ENCODE assay signal across 29 cellular contexts in genomic region chr7:55992346-55992745, GRCh38. TPM values are rescaled to one million over a fixed set of nuclear protein-coding genes. Genes with fewer than 3 reads are reported as not detected.
DNase-seq lines count a peak whose midpoint lies in the region; ATAC-seq, FAIRE-seq and TF ChIP-seq lines count a peak whose summit lies in the region.
"Had no signal": no experiment of that assay in that cellular context is flagged by ENCODE, and none has a peak within 500 bp of the region (broad histone marks: within the 10 kb centered on the region; RNA-seq: fewer than 3 reads in every experiment).

No MANE protein-coding gene starts in this region.

- peak; percentile 83 for FAIRE-seq in endothelial cell of umbilical vein (lab: Jason Lieb, UNC)
- FAIRE-seq: GM19239 had no signal

- no peaks in the 10 kb centered on the region for H3K79me2 ChIP-seq in endothelial cell of umbilical vein (ENCODE audit: control insufficient read depth, insufficient read depth, low read length)

- H3K36me3 ChIP-seq in endothelial cell of umbilical vein (ENCODE audit: control insufficient read depth in 2 of 2, extremely low read depth in 1 of 2, insufficient read depth in 2 of 2, low read length in 2 of 2): peaks cover 0 to 13% of the 10 kb centered on the region in 2 experiments

- no peak overlapping the region for H2AFZ ChIP-seq in endothelial cell of umbilical vein (ENCODE audit: low read depth, low read length)
- H2AFZ ChIP-seq: PC-9 had no signal

- CTCF ChIA-PET in activated naive CD4-positive, alpha-beta T cell treated with anti-CD3 and anti-CD28 coated beads, Interleukin-2, amount 10 ng/mL, durations not matched to agents 7 days and 5 days (lab: Charles Lee): interaction anchor here (2.7 kb wide), 1 partner anchor 12 kb away, joined by 6 read pairs; no protein-coding TSS in a partner anchor
- CTCF ChIA-PET in endothelial cell of umbilical vein (lab: Charles Lee): no interaction called here

- POLR2A ChIA-PET in endothelial cell of umbilical vein (lab: Charles Lee): no interaction called here

- dilution Hi-C loops in endothelial cell of umbilical vein (cut with MboI; ENCODE audit: extremely low pct_ligation_motif_present, low sequenced_read_pairs): no loop called here

- H3K27me3 Mint-ChIP-seq in T-helper 1 cell treated with Interleukin-12 subunit alpha and Interleukin-12 subunit beta and Interleukin-4 antibody, amounts not matched to agents 30 μg/mL and 1 μg/mL, for 36 hours (ENCODE audit: low read depth): no peaks in the 10 kb centered on the region
- no peaks in the 10 kb centered on the region for H3K27me3 Mint-ChIP-seq in activated naive CD4-positive, alpha-beta T cell treated with anti-CD3 and anti-CD28 coated beads, Interleukin-2, amount 10 ng/mL, durations not matched to agents 7 days and 5 days
- H3K27me3 Mint-ChIP-seq: CD8-positive, alpha-beta memory T cell had no signal

- H3K4me2 ChIP-seq in endothelial cell of umbilical vein (ENCODE audit: insufficient read depth, low read length): no peak overlapping the region
- H3K4me2 ChIP-seq: PC-9 had no signal

- H3K4me3 Mint-ChIP-seq in T-helper 1 cell treated with Interleukin-12 subunit alpha and Interleukin-12 subunit beta and Interleukin-4 antibody, amounts not matched to agents 30 μg/mL and 1 μg/mL, for 36 hours: no peak overlapping the region
- no peak overlapping the region for H3K4me3 Mint-ChIP-seq in activated naive CD4-positive, alpha-beta T cell treated with anti-CD3 and anti-CD28 coated beads, Interleukin-2, amount 10 ng/mL, durations not matched to agents 7 days and 5 days
- H3K4me3 Mint-ChIP-seq: CD14-positive monocyte; CD8-positive, alpha-beta memory T cell had no signal

- TF ChIP-seq CTCF in endothelial cell of umbilical vein (IDR thresholded peaks at IDR 0.05; ENCODE audit: extremely low read depth in 1 of 2, insufficient read depth in 1 of 2, low read depth in 1 of 2, low read length in 2 of 2): no peak

- H4K20me1 ChIP-seq in endothelial cell of umbilical vein (replicated peaks; ENCODE audit: control insufficient read depth, extremely low read depth, insufficient read depth, low read length): no peaks in the 10 kb centered on the region

- ATAC-seq in SK-N-SH treated with all-trans-retinoic acid at 6 μM for 48 hours: peak; percentile 33; the same call in 1 of the 3 replicates

- no peaks in the 10 kb centered on the region for H3K9me1 ChIP-seq in endothelial cell of umbilical vein (replicated peaks; ENCODE audit: control insufficient read depth, extremely low read depth, insufficient read depth, low read length)

- H3K27ac ChIP-seq in endothelial cell of umbilical vein (ENCODE audit: insufficient read depth, low read depth, low read length): no peak overlapping the region
- H3K27ac ChIP-seq: 22Rv1, PC-9, SJSA1 had no signal

- H3K27me3 ChIP-seq in endothelial cell of umbilical vein (ENCODE audit: control insufficient read depth in 2 of 2, insufficient read depth in 2 of 2, low read length in 2 of 2): no peaks in the 10 kb centered on the region
- H3K27me3 ChIP-seq: BE2C, SJSA1 had no signal

- no peaks in the 10 kb centered on the region for H3K9me3 ChIP-seq in endothelial cell of umbilical vein (replicated peaks; ENCODE audit: control insufficient read depth, insufficient read depth, low read length)
- H3K9me3 ChIP-seq: BE2C, SJSA1 had no signal

- no peak overlapping the region for H3K4me3 ChIP-seq in endothelial cell of umbilical vein (replicated peaks in 1 of 3; ENCODE audit: insufficient read depth in 1 of 3, low read depth in 1 of 3, low read length in 3 of 3)
- H3K4me3 ChIP-seq: PC-9, SJSA1 had no signal

- peak overlapping the region; percentile 49 for H3K27ac Mint-ChIP-seq in T-helper 1 cell treated with Interleukin-12 subunit alpha and Interleukin-12 subunit beta and Interleukin-4 antibody, amounts not matched to agents 30 μg/mL and 1 μg/mL, for 36 hours
- H3K27ac Mint-ChIP-seq in activated naive CD4-positive, alpha-beta T cell treated with anti-CD3 and anti-CD28 coated beads, Interleukin-2, amount 10 ng/mL, durations not matched to agents 7 days and 5 days: peak overlapping the region; percentile 49

- H3K4me1 Mint-ChIP-seq in T-helper 1 cell treated with Interleukin-12 subunit alpha and Interleukin-12 subunit beta and Interleukin-4 antibody, amounts not matched to agents 30 μg/mL and 1 μg/mL, for 36 hours (ENCODE audit: low read depth): peaks cover 3% of the 10 kb centered on the region
- no peaks in the 10 kb centered on the region for H3K4me1 Mint-ChIP-seq in activated naive CD4-positive, alpha-beta T cell treated with anti-CD3 and anti-CD28 coated beads, Interleukin-2, amount 10 ng/mL, durations not matched to agents 7 days and 5 days
- H3K4me1 Mint-ChIP-seq: CD14-positive monocyte; CD8-positive, alpha-beta memory T cell had no signal

- no TSS peak for BruUV-seq in endothelial cell of umbilical vein (replicated peaks; lab: Mats Ljungman, UMichigan)

- H3K9me3 Mint-ChIP-seq in T-helper 1 cell treated with Interleukin-12 subunit alpha and Interleukin-12 subunit beta and Interleukin-4 antibody, amounts not matched to agents 30 μg/mL and 1 μg/mL, for 36 hours: no peaks in the 10 kb centered on the region
- no peaks in the 10 kb centered on the region for H3K9me3 Mint-ChIP-seq in activated naive CD4-positive, alpha-beta T cell treated with anti-CD3 and anti-CD28 coated beads, Interleukin-2, amount 10 ng/mL, durations not matched to agents 7 days and 5 days
- H3K9me3 Mint-ChIP-seq: CD14-positive monocyte; CD8-positive, alpha-beta memory T cell had no signal

- DNase-seq in T-helper 1 cell: no peak
- no peak for DNase-seq in activated naive CD4-positive, alpha-beta T cell treated with anti-CD3 and anti-CD28 coated beads, Interleukin-2, amount 10 ng/mL, durations not matched to agents 7 days and 5 days
- no peak for DNase-seq in activated naive CD4-positive, alpha-beta T cell (lab: John Stamatoyannopoulos, UW)
- DNase-seq in endothelial cell of umbilical vein (ENCODE audit: low read depth, low spot score): peak; percentile 21
- DNase-seq in epidermal melanocyte (ENCODE audit: insufficient read length, low spot score): no peak
- DNase-seq in activated effector memory CD4-positive, alpha-beta T cell treated with Interleukin-2 at 50 U/mL for 16 hours: no peak
- DNase-seq: BE2C; CD8-positive, alpha-beta memory T cell; DMS 273 treated with DMSO at 0.1 percent for 48 hours; DMS79; H7; KG1; NCI-H1048; NCI-H1417; NCI-H1694; NCI-H2029 treated with DMSO at 0.1 percent for 48 hours; NCI-H446 treated with DMSO at 0.1 percent for 48 hours; NCI-H526; NCI-H82; NK-92 treated with Interleukin-12 subunit alpha and Interleukin-12 subunit beta, amount 100 ng/mL, for 24 hours; PC-9; Right ventricle myocardium superior; RPMI8226 had no signal

- intact Hi-C loops in endothelial cell of umbilical vein (cut with micrococcal nuclease): no loop called here

- H3K9ac ChIP-seq in endothelial cell of umbilical vein (replicated peaks; ENCODE audit: extremely low read depth, insufficient read depth, low read length): no peak overlapping the region

- peaks cover 6% of the 10 kb centered on the region for H3K4me1 ChIP-seq in endothelial cell of umbilical vein (ENCODE audit: control insufficient read depth, extremely low read depth, insufficient read depth, low read length)
- H3K4me1 ChIP-seq: BE2C, SJSA1 had no signal

- no peak for TF ChIP-seq POLR2A in endothelial cell of umbilical vein (IDR thresholded peaks at IDR 0.05; ENCODE audit: low read depth, low read length)

- peaks cover 25% of the 10 kb centered on the region for H3K36me3 Mint-ChIP-seq in T-helper 1 cell treated with Interleukin-12 subunit alpha and Interleukin-12 subunit beta and Interleukin-4 antibody, amounts not matched to agents 30 μg/mL and 1 μg/mL, for 36 hours (ENCODE audit: low read depth)
- peaks cover 31% of the 10 kb centered on the region for H3K36me3 Mint-ChIP-seq in activated naive CD4-positive, alpha-beta T cell treated with anti-CD3 and anti-CD28 coated beads, Interleukin-2, amount 10 ng/mL, durations not matched to agents 7 days and 5 days

RNA-seq across cellular contexts. Expression of gene NIPSNAP2, which starts 28.0 kb away (rescaled TPM):
- 50.5 and 53.6 TPM in 2 replicates for total RNA-seq in endothelial cell of umbilical vein
- 23.7 and 29.7 TPM in 2 replicates for polyA plus RNA-seq in endothelial cell of umbilical vein
- polyA plus RNA-seq in endothelial cell of umbilical vein (2011; cell fraction: cytosol; rRNA removed): 35.3 and 39.2 TPM in 2 replicates
- 26.0 and 31.1 TPM in 2 replicates for polyA plus RNA-seq in endothelial cell of umbilical vein (2011; cell fraction: nucleus; rRNA removed)
- polyA plus RNA-seq in endothelial cell of umbilical vein (2012): 32.6 and 43.8 TPM in 2 replicates
- 31.0 and 35.9 TPM in 2 replicates for polyA minus RNA-seq in endothelial cell of umbilical vein
- 23.7 TPM for polyA minus RNA-seq in endothelial cell of umbilical vein (2011; cell fraction: cytosol; rRNA and poly(A)+ RNA removed)
- 30.4 and 39.2 TPM in 2 replicates for polyA minus RNA-seq in endothelial cell of umbilical vein (2011; cell fraction: nucleus; rRNA and poly(A)+ RNA removed)

RNA-seq across cellular contexts. Expression of gene MRPS17, which starts 40.7 kb away (rescaled TPM):
- total RNA-seq in endothelial cell of umbilical vein: 19.5 TPM in 2 replicates
- polyA plus RNA-seq in endothelial cell of umbilical vein: 11.1 and 11.8 TPM in 2 replicates
- polyA plus RNA-seq in endothelial cell of umbilical vein (2011; cell fraction: cytosol; rRNA removed): 14.6 and 15.8 TPM in 2 replicates
- 5.5 and 5.8 TPM in 2 replicates for polyA plus RNA-seq in endothelial cell of umbilical vein (2011; cell fraction: nucleus; rRNA removed)
- polyA plus RNA-seq in endothelial cell of umbilical vein (2012): 20.9 and 29.7 TPM in 2 replicates
- polyA minus RNA-seq in endothelial cell of umbilical vein: 8.4 and 8.8 TPM in 2 replicates
- polyA minus RNA-seq in endothelial cell of umbilical vein (2011; cell fraction: cytosol; rRNA and poly(A)+ RNA removed): 7.3 TPM
- polyA minus RNA-seq in endothelial cell of umbilical vein (2011; cell fraction: nucleus; rRNA and poly(A)+ RNA removed): 2.0 and 4.4 TPM in 2 replicates

RNA-seq across cellular contexts. Expression of gene PSPH, which starts 58.9 kb away (rescaled TPM):
- 20.3 and 24.2 TPM in 2 replicates for total RNA-seq in endothelial cell of umbilical vein
- 10.3 and 11.8 TPM in 2 replicates for polyA plus RNA-seq in endothelial cell of umbilical vein
- 27.5 and 28.8 TPM in 2 replicates for polyA plus RNA-seq in endothelial cell of umbilical vein (2011; cell fraction: cytosol; rRNA removed)
- 13.0 and 15.2 TPM in 2 replicates for polyA plus RNA-seq in endothelial cell of umbilical vein (2011; cell fraction: nucleus; rRNA removed)
- polyA plus RNA-seq in endothelial cell of umbilical vein (2012): 14.5 and 16.5 TPM in 2 replicates
- 18.8 and 32.3 TPM in 2 replicates for polyA minus RNA-seq in endothelial cell of umbilical vein
- 40.7 TPM for polyA minus RNA-seq in endothelial cell of umbilical vein (2011; cell fraction: cytosol; rRNA and poly(A)+ RNA removed)
- 9.5 and 12.7 TPM in 2 replicates for polyA minus RNA-seq in endothelial cell of umbilical vein (2011; cell fraction: nucleus; rRNA and poly(A)+ RNA removed)

RNA-seq across cellular contexts. Expression of gene CCT6A, which starts 59.2 kb away (rescaled TPM):
- total RNA-seq in endothelial cell of umbilical vein: 210 and 221 TPM in 2 replicates
- polyA plus RNA-seq in endothelial cell of umbilical vein: 119 and 152 TPM in 2 replicates
- 216 and 226 TPM in 2 replicates for polyA plus RNA-seq in endothelial cell of umbilical vein (2011; cell fraction: cytosol; rRNA removed)
- 167 and 257 TPM in 2 replicates for polyA plus RNA-seq in endothelial cell of umbilical vein (2011; cell fraction: nucleus; rRNA removed)
- polyA plus RNA-seq in endothelial cell of umbilical vein (2012): 181 and 289 TPM in 2 replicates
- polyA minus RNA-seq in endothelial cell of umbilical vein: 149 and 154 TPM in 2 replicates
- 143 TPM for polyA minus RNA-seq in endothelial cell of umbilical vein (2011; cell fraction: cytosol; rRNA and poly(A)+ RNA removed)
- 80.0 and 93.9 TPM in 2 replicates for polyA minus RNA-seq in endothelial cell of umbilical vein (2011; cell fraction: nucleus; rRNA and poly(A)+ RNA removed)
